ENCODE assay signal across 16 cellular contexts in genomic region chr16:27223701-27224100, GRCh38. TPM values are rescaled to one million over a fixed set of nuclear protein-coding genes. Genes with fewer than 3 reads are reported as not detected.
DNase-seq lines count a peak whose midpoint lies in the region; ATAC-seq and TF ChIP-seq lines count a peak whose summit lies in the region.
"Had no signal": no experiment of that assay in that cellular context is flagged by ENCODE, and none has a peak within 500 bp of the region (broad histone marks: within the 10 kb centered on the region; RNA-seq: fewer than 3 reads in every experiment).

No MANE protein-coding gene starts in this region.

- no peaks in the 10 kb centered on the region for H3F3A ChIP-seq in PC-3 (ENCODE audit: low read length, unreplicated experiment)

- intact Hi-C loops in PC-3 (cut with micrococcal nuclease) = no loop called here

- ATAC-seq in PC-3 = no peak
- ATAC-seq: left colon had no signal

- no peaks in the 10 kb centered on the region for H3K9me3 ChIP-seq in BLaER1
- no peaks in the 10 kb centered on the region for H3K9me3 ChIP-seq in adipocyte (ENCODE audit: control insufficient read depth, low read length)
- no peaks in the 10 kb centered on the region for H3K9me3 ChIP-seq in PC-3 (ENCODE audit: low read length)
- no peaks in the 10 kb centered on the region for H3K9me3 ChIP-seq in effector memory CD4-positive, alpha-beta T cell (ENCODE audit: control insufficient read depth, low read length)
- H3K9me3 ChIP-seq: Caco-2, tibial artery had no signal

- H2AFZ ChIP-seq in PC-3 (ENCODE audit: low read length) = no peak overlapping the region

- H3K79me2 ChIP-seq in PC-3 (ENCODE audit: low read length) = no peaks in the 10 kb centered on the region

- H4K20me1 ChIP-seq in BLaER1 = no peaks in the 10 kb centered on the region
- no peaks in the 10 kb centered on the region for H4K20me1 ChIP-seq in PC-3 (ENCODE audit: low read length)

- DNase-seq in GM13976 (ENCODE audit: low spot score) = peak; percentile 34
- no peak for DNase-seq in adipocyte (ENCODE audit: low read depth)
- peak; percentile 59 for DNase-seq in myocyte (ENCODE audit: low read depth)
- no peak for DNase-seq in glomerular visceral epithelial cell (ENCODE audit: extremely low spot score)
- no peak for DNase-seq in PC-3
- DNase-seq in islet precursor cell = no peak
- no peak for DNase-seq in effector memory CD4-positive, alpha-beta T cell
- DNase-seq: activated T-cell treated with anti-CD3 and anti-CD28 coated beads for 4 hours, brain microvascular endothelial cell, Caco-2, left colon, NCI-H1048, NCI-H510A, tibial artery had no signal

- TF ChIP-seq CTCF in GM13976 (IDR thresholded peaks at IDR 0.05; ENCODE audit: borderline replicate concordance, control extremely low read depth, extremely low read depth, insufficient read depth, missing control alignments) (no peak), PC-3 (conservative IDR thresholded peaks at IDR 0.05; ENCODE audit: low read depth, low read length) (no peak)

- peak overlapping the region; percentile 83 for H3K4me2 ChIP-seq in BLaER1
- no peak overlapping the region for H3K4me2 ChIP-seq in PC-3 (ENCODE audit: low read length)

- no TSS peak for BruUV-seq in PC-3 (replicated peaks; lab: Mats Ljungman, UMichigan)

- H3K27me3 ChIP-seq in BLaER1 = no peaks in the 10 kb centered on the region
- no peaks in the 10 kb centered on the region for H3K27me3 ChIP-seq in adipocyte (replicated peaks; ENCODE audit: control insufficient read depth, insufficient read depth, low read length)
- no peaks in the 10 kb centered on the region for H3K27me3 ChIP-seq in PC-3 (ENCODE audit: low read length)
- no peaks in the 10 kb centered on the region for H3K27me3 ChIP-seq in effector memory CD4-positive, alpha-beta T cell (replicated peaks; ENCODE audit: control insufficient read depth, insufficient read depth, low read length, poor library complexity, severe bottlenecking)
- H3K27me3 ChIP-seq: brain microvascular endothelial cell, tibial artery had no signal

- H3K36me3 ChIP-seq in BLaER1 (peaks cover 26% of the 10 kb centered on the region), adipocyte (ENCODE audit: control insufficient read depth, insufficient read depth, low read length, severe bottlenecking) (no peaks in the 10 kb centered on the region), PC-3 (ENCODE audit: low read depth, low read length) (no peaks in the 10 kb centered on the region)
- peaks cover 6% of the 10 kb centered on the region for H3K36me3 ChIP-seq in effector memory CD4-positive, alpha-beta T cell (ENCODE audit: control insufficient read depth, insufficient read depth, low read length)

- POLR2A ChIA-PET in PC-3 (lab: Charles Lee; ENCODE audit: unreplicated experiment) = no interaction called here

- H3K9ac ChIP-seq in BLaER1 (0 out of 2 replicates have a peak overlapping the region, but pooled peaks have one; percentile 54), adipocyte (ENCODE audit: low read length) (peak overlapping the region; percentile 59), PC-3 (ENCODE audit: low read length) (no peak overlapping the region)

- H3K27ac ChIP-seq in BLaER1 (peak overlapping the region; percentile 86), PC-3 (ENCODE audit: low read length) (no peak overlapping the region)
- no peak overlapping the region for H3K27ac ChIP-seq in effector memory CD4-positive, alpha-beta T cell (ENCODE audit: insufficient read depth, low read length, poor library complexity, severe bottlenecking)
- H3K27ac ChIP-seq: brain microvascular endothelial cell, epithelial cell of prostate had no signal

- CTCF ChIA-PET in PC-3 (lab: Charles Lee) = no interaction called here

- no peak overlapping the region for H3K4me3 ChIP-seq in BLaER1
- no peak overlapping the region for H3K4me3 ChIP-seq in adipocyte (ENCODE audit: low read length)
- no peak overlapping the region for H3K4me3 ChIP-seq in PC-3 (ENCODE audit: low read length)
- H3K4me3 ChIP-seq in effector memory CD4-positive, alpha-beta T cell (ENCODE audit: insufficient read depth, low read depth, low read length, poor library complexity, severe bottlenecking) = no peak overlapping the region
- H3K4me3 ChIP-seq: tibial artery had no signal

- peaks cover 98% of the 10 kb centered on the region for H3K4me1 ChIP-seq in BLaER1
- peaks cover 25% of the 10 kb centered on the region for H3K4me1 ChIP-seq in adipocyte (ENCODE audit: control insufficient read depth, insufficient read depth, low read length)
- H3K4me1 ChIP-seq in PC-3 (ENCODE audit: insufficient read depth, low read length) = no peaks in the 10 kb centered on the region
- peaks cover 2% of the 10 kb centered on the region for H3K4me1 ChIP-seq in effector memory CD4-positive, alpha-beta T cell (ENCODE audit: control insufficient read depth, insufficient read depth, low read length, poor library complexity, severe bottlenecking)
- H3K4me1 ChIP-seq: tibial artery had no signal

- in situ Hi-C loops in GM13976 (cut with MboI; ENCODE audit: low sequenced_read_pairs, unreplicated experiment) = no loop called here

- H3K9me2 ChIP-seq in PC-3 (replicated peaks; ENCODE audit: low read length) = no peaks in the 10 kb centered on the region

RNA-seq across cellular contexts. Expression of gene KDM8, which starts 20.4 kb away (rescaled TPM):
- total RNA-seq in myocyte (4.3 and 7.2 TPM in 2 replicates), PC-3 (2014; rRNA removed) (5.0 and 7.8 TPM in 2 replicates)
- 3.6 TPM for polyA plus RNA-seq in myocyte (2012)

RNA-seq across cellular contexts. Expression of gene NSMCE1, which starts 44.9 kb away (rescaled TPM):
- total RNA-seq in myocyte (46.6 and 65.0 TPM in 2 replicates), PC-3 (2014; rRNA removed) (25.9 and 32.5 TPM in 2 replicates)
- 100 TPM for polyA plus RNA-seq in myocyte (2012)

Comparison
In these comparisons a context has a peak if more than half of its experiments do, and no peak if none do; other contexts are left out.
1. DNase-seq: peak in GM13976 (single experiment) and myocyte (single experiment); none in adipocyte (single experiment), glomerular visceral epithelial cell (single experiment), PC-3 (single experiment), islet precursor cell (single experiment) and effector memory CD4-positive, alpha-beta T cell (0 of 3).